1 cellular context compared by ENCODE assay signal in the genomic region with DNA sequence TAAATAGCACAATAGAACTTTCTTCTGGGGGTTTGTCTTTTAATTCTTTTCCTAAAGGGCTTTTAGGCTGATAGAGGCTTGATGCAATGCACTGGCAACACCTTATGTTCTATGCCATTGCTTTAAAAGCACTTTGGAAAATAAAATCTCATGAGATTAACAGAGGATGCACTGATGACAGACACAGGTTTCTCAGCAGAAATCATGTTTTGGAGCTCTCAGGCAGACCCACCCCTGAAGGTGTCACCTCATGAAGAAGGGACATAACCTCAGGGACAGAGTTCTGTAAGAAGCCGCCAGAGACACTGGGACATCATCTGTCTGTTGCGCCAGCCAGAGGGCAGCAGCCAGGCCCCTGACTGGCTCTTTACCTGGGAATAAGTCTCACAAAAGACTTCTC.
TF ChIP-seq lines count a peak whose summit lies in the region.

No MANE protein-coding gene starts in this region.

TF ChIP-seq in A549, 52 proteins besides CTCF, POLR2A, EP300 and RAD21:
- TF ChIP-seq, protein P1, sequence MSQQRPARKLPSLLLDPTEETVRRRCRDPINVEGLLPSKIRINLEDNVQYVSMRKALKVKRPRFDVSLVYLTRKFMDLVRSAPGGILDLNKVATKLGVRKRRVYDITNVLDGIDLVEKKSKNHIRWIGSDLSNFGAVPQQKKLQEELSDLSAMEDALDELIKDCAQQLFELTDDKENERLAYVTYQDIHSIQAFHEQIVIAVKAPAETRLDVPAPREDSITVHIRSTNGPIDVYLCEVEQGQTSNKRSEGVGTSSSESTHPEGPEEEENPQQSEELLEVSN (IDR thresholded peaks at IDR 0.05; ENCODE audit: borderline replicate concordance, low read depth) = no peak
- TF ChIP-seq ZNF302 (CRISPR knock-in tag; IDR thresholded peaks at IDR 0.05) (no peak), BHLHE40 (IDR thresholded peaks at IDR 0.05; ENCODE audit: low read depth, low read length) (no peak), GATA3 (IDR thresholded peaks at IDR 0.05; ENCODE audit: borderline replicate concordance) (no peak), CBX8 (IDR thresholded peaks at IDR 0.05) (no peak), TFCP2L1 (CRISPR knock-in tag; IDR thresholded peaks at IDR 0.05) (no peak), MYC (IDR thresholded peaks at IDR 0.05; ENCODE audit: borderline replicate concordance, low read length) (no peak), KDM5A (IDR thresholded peaks at IDR 0.05) (no peak), HOXB13 (CRISPR knock-in tag; IDR thresholded peaks at IDR 0.05; ENCODE audit: low read depth) (no peak), JUNB (IDR thresholded peaks at IDR 0.05) (no peak), EHF (CRISPR knock-in tag; IDR thresholded peaks at IDR 0.05) (no peak), FOXS1 (CRISPR knock-in tag; IDR thresholded peaks at IDR 0.05) (no peak), HOXB5 (CRISPR knock-in tag; IDR thresholded peaks at IDR 0.05) (no peak)
- TF ChIP-seq, protein P2, sequence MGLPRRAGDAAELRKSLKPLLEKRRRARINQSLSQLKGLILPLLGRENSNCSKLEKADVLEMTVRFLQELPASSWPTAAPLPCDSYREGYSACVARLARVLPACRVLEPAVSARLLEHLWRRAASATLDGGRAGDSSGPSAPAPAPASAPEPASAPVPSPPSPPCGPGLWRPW (IDR thresholded peaks at IDR 0.05) = no peak
- TF ChIP-seq, protein P3, sequence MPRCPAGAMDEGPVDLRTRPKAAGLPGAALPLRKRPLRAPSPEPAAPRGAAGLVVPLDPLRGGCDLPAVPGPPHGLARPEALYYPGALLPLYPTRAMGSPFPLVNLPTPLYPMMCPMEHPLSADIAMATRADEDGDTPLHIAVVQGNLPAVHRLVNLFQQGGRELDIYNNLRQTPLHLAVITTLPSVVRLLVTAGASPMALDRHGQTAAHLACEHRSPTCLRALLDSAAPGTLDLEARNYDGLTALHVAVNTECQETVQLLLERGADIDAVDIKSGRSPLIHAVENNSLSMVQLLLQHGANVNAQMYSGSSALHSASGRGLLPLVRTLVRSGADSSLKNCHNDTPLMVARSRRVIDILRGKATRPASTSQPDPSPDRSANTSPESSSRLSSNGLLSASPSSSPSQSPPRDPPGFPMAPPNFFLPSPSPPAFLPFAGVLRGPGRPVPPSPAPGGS (IDR thresholded peaks at IDR 0.05) = no peak
